Comparison of ENCODE assay signal across 12 cellular contexts in the genomic region with DNA sequence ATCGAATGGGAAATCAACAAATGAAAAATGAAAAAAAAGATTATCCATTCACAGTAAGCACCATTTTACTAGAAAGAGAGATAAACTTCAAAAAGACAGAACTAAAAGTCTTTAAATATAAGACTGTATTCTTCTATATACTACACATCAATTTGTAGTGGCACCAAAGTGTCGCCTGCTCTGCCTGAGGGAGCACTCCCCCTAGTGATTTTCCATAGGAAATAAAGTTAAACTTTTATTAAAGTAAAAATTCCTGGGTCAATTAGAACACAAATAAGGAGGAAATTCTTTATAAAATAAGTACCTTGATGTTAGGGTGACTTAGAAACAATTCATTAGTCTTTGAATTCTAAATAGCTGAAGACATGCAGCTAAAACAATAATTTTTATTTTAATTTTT. TPM values are rescaled to one million over a fixed set of nuclear protein-coding genes. Genes with fewer than 3 reads are reported as not detected.
A peak's percentile ranks its signal among the peaks of the same experiment; 100 is the strongest.
DNase-seq lines count a peak whose midpoint lies in the region; FAIRE-seq and TF ChIP-seq lines count a peak whose summit lies in the region.
"Had no signal": no experiment of that assay in that cellular context is flagged by ENCODE, and none has a peak within 500 bp of the region (broad histone marks: within the 10 kb centered on the region; RNA-seq: fewer than 3 reads in every experiment).

No MANE protein-coding gene starts in this region.

- CTCF ChIA-PET in GM10248 (lab: Yijun Ruan, JAX) = interaction anchor here (1.0 to 4.9 kb wide), 6 partner anchors 8 to 430 kb away, joined by 4 to 31 read pairs (median 5); a partner anchor contains a TSS

- DNase-seq in GM10248 (ENCODE audit: extremely low spot score) = no peak
- peak; percentile 15 for DNase-seq in RPMI7951 (ENCODE audit: low read depth)
- peak; percentile 34 for DNase-seq in fibroblast of the aortic adventitia (ENCODE audit: low read depth)
- DNase-seq in NCI-H1105 treated with DMSO at 0.1 percent for 48 hours (lab: John Stamatoyannopoulos, UW) = no peak
- DNase-seq in NCI-H2196 treated with DMSO at 0.1 percent for 48 hours (lab: John Stamatoyannopoulos, UW; ENCODE audit: unreplicated experiment) = no peak
- DNase-seq in effector memory CD4-positive, alpha-beta T cell = no peak
- no peak for DNase-seq in amniotic stem cell (lab: John Stamatoyannopoulos, UW)
- DNase-seq: adrenal gland, Calu3, foreskin melanocyte, OCI-M1 had no signal

- no peaks in the 10 kb centered on the region for H3K4me1 ChIP-seq in effector memory CD4-positive, alpha-beta T cell (ENCODE audit: control insufficient read depth, insufficient read depth, low read length, poor library complexity, severe bottlenecking)
- H3K4me1 ChIP-seq: adrenal gland had no signal

- peak; percentile 90 for FAIRE-seq in A204.1 (lab: Jason Lieb, UNC)

- H3K27ac ChIP-seq in effector memory CD4-positive, alpha-beta T cell (ENCODE audit: insufficient read depth, low read length, poor library complexity, severe bottlenecking) = no peak overlapping the region
- H3K27ac ChIP-seq: adrenal gland had no signal

- H3K4me3 ChIP-seq in fibroblast of the aortic adventitia (ENCODE audit: low read depth, low read length) = no peak overlapping the region
- H3K4me3 ChIP-seq in effector memory CD4-positive, alpha-beta T cell (ENCODE audit: insufficient read depth, low read depth, low read length, poor library complexity, severe bottlenecking) = no peak overlapping the region
- H3K4me3 ChIP-seq: adrenal gland had no signal

- H3K27me3 ChIP-seq in effector memory CD4-positive, alpha-beta T cell (replicated peaks; ENCODE audit: control insufficient read depth, insufficient read depth, low read length, poor library complexity, severe bottlenecking) = no peaks in the 10 kb centered on the region
- H3K27me3 ChIP-seq: adrenal gland had no signal

- TF ChIP-seq CTCF in GM10248 (IDR thresholded peaks at IDR 0.05; ENCODE audit: control extremely low read depth, extremely low read depth, low read depth, missing control alignments) = peak; percentile 15
- peak; percentile 58 for TF ChIP-seq CTCF in fibroblast of the aortic adventitia (IDR thresholded peaks at IDR 0.05; ENCODE audit: insufficient read depth, low read length)

- no peaks in the 10 kb centered on the region for H3K9me3 ChIP-seq in effector memory CD4-positive, alpha-beta T cell (ENCODE audit: control insufficient read depth, low read length)
- H3K9me3 ChIP-seq: adrenal gland had no signal

- POLR2A ChIA-PET in GM10248 (lab: Yijun Ruan, JAX) = no interaction called here

- peaks cover 19% of the 10 kb centered on the region for H3K36me3 ChIP-seq in effector memory CD4-positive, alpha-beta T cell (ENCODE audit: control insufficient read depth, insufficient read depth, low read length)

RNA-seq across cellular contexts. Expression of a gene that starts 9.7 kb away (rescaled TPM):
- 34.6 and 74.0 TPM in 2 replicates for total RNA-seq in RPMI7951 (2014; rRNA removed; shearing (Covaris generic))
- 14.7 and 38.6 TPM in 2 replicates for total RNA-seq in fibroblast of the aortic adventitia (ENCODE audit: low replicate concordance)

RNA-seq across cellular contexts. Expression of a gene that starts 9.9 kb away (rescaled TPM):
- total RNA-seq in RPMI7951 (2014; rRNA removed; shearing (Covaris generic)) = 55.8 and 65.8 TPM in 2 replicates
- total RNA-seq in fibroblast of the aortic adventitia (ENCODE audit: low replicate concordance) = 31.3 and 41.9 TPM in 2 replicates

RNA-seq across cellular contexts. Expression of a gene that starts 23.8 kb away (rescaled TPM):
- 23.3 and 25.1 TPM in 2 replicates for total RNA-seq in RPMI7951 (2014; rRNA removed; shearing (Covaris generic))
- 32.6 and 68.9 TPM in 2 replicates for total RNA-seq in fibroblast of the aortic adventitia (ENCODE audit: low replicate concordance)

Comparison
In these comparisons a context has a peak if more than half of its experiments do, and no peak if none do; other contexts are left out.
1. DNase-seq: peak in RPMI7951 (single experiment) and fibroblast of the aortic adventitia (single experiment); none in GM10248 (single experiment), NCI-H1105 treated with DMSO at 0.1 percent for 48 hours (single experiment), NCI-H2196 treated with DMSO at 0.1 percent for 48 hours (single experiment), effector memory CD4-positive, alpha-beta T cell (0 of 3) and amniotic stem cell (single experiment).